In genomic region chr18:6414118-6414722, GRCh38 we compare ENCODE assay signal across 8 cellular contexts. TPM values are rescaled to one million over a fixed set of nuclear protein-coding genes. Genes with fewer than 3 reads are reported as not detected.
A peak's percentile ranks its signal among the peaks of the same experiment; 100 is the strongest.
DNase-seq lines count a peak whose midpoint lies in the region; ATAC-seq and TF ChIP-seq lines count a peak whose summit lies in the region.

No MANE protein-coding gene starts in this region.

- peaks cover 8 to 12% (median 9%) of the 10 kb centered on the region in 3 donors for H3K4me1 Mint-ChIP-seq in IgD-negative memory B cell
- peaks cover 7% of the 10 kb centered on the region for H3K4me1 Mint-ChIP-seq in activated naive CD8-positive, alpha-beta T cell treated with anti-CD3 and anti-CD28 coated beads, Interleukin-2, amount 10 ng/mL, durations not matched to agents 7 days and 5 days

- H3K27me3 Mint-ChIP-seq in IgD-negative memory B cell, result peaks cover 10% of the 10 kb centered on the region
- peaks cover 37% of the 10 kb centered on the region for H3K27me3 Mint-ChIP-seq in activated naive CD8-positive, alpha-beta T cell treated with anti-CD3 and anti-CD28 coated beads, Interleukin-2, amount 10 ng/mL, durations not matched to agents 7 days and 5 days

- H3K36me3 ChIP-seq in GM06990 (ENCODE audit: control insufficient read depth, insufficient read depth, low read length) (no peaks in the 10 kb centered on the region), psoas muscle (ENCODE audit: insufficient read depth in 1 of 2, low read depth in 1 of 2) (no peaks in the 10 kb centered on the region)

- no peaks in the 10 kb centered on the region for H3K36me3 Mint-ChIP-seq in IgD-negative memory B cell
- H3K36me3 Mint-ChIP-seq in activated naive CD8-positive, alpha-beta T cell treated with anti-CD3 and anti-CD28 coated beads, Interleukin-2, amount 10 ng/mL, durations not matched to agents 7 days and 5 days, result no peaks in the 10 kb centered on the region

- H3K27ac Mint-ChIP-seq in IgD-negative memory B cell, result no peak overlapping the region
- H3K27ac Mint-ChIP-seq in activated naive CD8-positive, alpha-beta T cell treated with anti-CD3 and anti-CD28 coated beads, Interleukin-2, amount 10 ng/mL, durations not matched to agents 7 days and 5 days, result no peak overlapping the region

- no peaks in the 10 kb centered on the region for H3K27me3 ChIP-seq in GM06990 (replicated peaks; ENCODE audit: control insufficient read depth, insufficient read depth, low read length)
- H3K27me3 ChIP-seq in psoas muscle (ENCODE audit: insufficient read depth in 3 of 3, low read length in 2 of 3), result peaks cover 0 to 35% (median 0%) of the 10 kb centered on the region in 3 donors

- H3K4me1 ChIP-seq in psoas muscle, result no peaks in the 10 kb centered on the region

- no peak for TF ChIP-seq CTCF in GM06990 (IDR thresholded peaks at IDR 0.05; ENCODE audit: insufficient read depth, low read length, poor library complexity, severe bottlenecking)
- TF ChIP-seq CTCF in psoas muscle (IDR thresholded peaks at IDR 0.05), result no peak

- intact Hi-C loops in psoas muscle (cut with DNase I), result no loop called here

- peak; percentile 83 for ATAC-seq in GM21528 (IDR thresholded peaks at IDR 0.05; ENCODE audit: low FRiP score, unreplicated experiment)
- ATAC-seq in activated naive CD8-positive, alpha-beta T cell treated with anti-CD3 and anti-CD28 coated beads, Interleukin-2, amount 10 ng/mL, durations not matched to agents 7 days and 5 days (ENCODE audit: low read depth), result peak; percentile 86
- ATAC-seq in psoas muscle, result peak; percentile 47 to 81 (median 76)

- POLR2A ChIA-PET in activated naive CD8-positive, alpha-beta T cell treated with anti-CD3 and anti-CD28 coated beads, Interleukin-2, amount 10 ng/mL, durations not matched to agents 7 days and 5 days (lab: Charles Lee), result no interaction called here

- DNase-seq in GM06990 (ENCODE audit: extremely low read depth, insufficient read length), result peak; percentile 80
- DNase-seq in activated naive CD8-positive, alpha-beta T cell treated with anti-CD3 and anti-CD28 coated beads, Interleukin-2, amount 10 ng/mL, durations not matched to agents 7 days and 5 days, result peak; percentile 70
- peak; percentile 30 to 76 for DNase-seq in hippocampal formation (lab: John Stamatoyannopoulos, UW)
- DNase-seq in psoas muscle, result peak; percentile 69 to 76
- DNase-seq in RKO (ENCODE audit: low spot score), result no peak
- DNase-seq in NCI-H187 treated with DMSO at 0.1 percent for 48 hours (lab: John Stamatoyannopoulos, UW), result no peak

- H3K4me3 Mint-ChIP-seq in IgD-negative memory B cell, result peak overlapping the region in 3 of 4 donors; percentile 49 to 76 (median 70)
- H3K4me3 Mint-ChIP-seq in activated naive CD8-positive, alpha-beta T cell treated with anti-CD3 and anti-CD28 coated beads, Interleukin-2, amount 10 ng/mL, durations not matched to agents 7 days and 5 days, result peak overlapping the region; percentile 60

- H3K4me3 ChIP-seq in GM06990 (replicated peaks; ENCODE audit: low read depth, low read length) (peak overlapping the region; percentile 55), psoas muscle (peak overlapping the region; percentile 74)

- H3K9me3 ChIP-seq in psoas muscle, result no peaks in the 10 kb centered on the region

- no peak overlapping the region for H3K27ac ChIP-seq in psoas muscle

- 0 to 2% (median 1%) methylated on average over 23 to 68 of the region's 68 CpGs for WGBS in psoas muscle, 3 donors

- H3K9me3 Mint-ChIP-seq in IgD-negative memory B cell, result peaks cover 0 to 6% (median 2%) of the 10 kb centered on the region in 3 donors
- no peaks in the 10 kb centered on the region for H3K9me3 Mint-ChIP-seq in activated naive CD8-positive, alpha-beta T cell treated with anti-CD3 and anti-CD28 coated beads, Interleukin-2, amount 10 ng/mL, durations not matched to agents 7 days and 5 days

RNA-seq across cellular contexts. Expression of gene L3MBTL4, which starts 0.5 kb away (rescaled TPM):
- polyA plus RNA-seq in IgD-negative memory B cell (0.61 TPM), psoas muscle (under 1 TPM; 0.04 to 0.22 (median 0.09) TPM)
- total RNA-seq in activated naive CD8-positive, alpha-beta T cell treated with anti-CD3 and anti-CD28 coated beads, Interleukin-2, amount 10 ng/mL, durations not matched to agents 7 days and 5 days, result under 1 TPM; 0.08 to 0.09 TPM
- 1 to 10 TPM in 2 of 4 donors, under 1 TPM in 2; 0.20 to 1.3 (median 0.80) TPM for total RNA-seq in psoas muscle

Comparison
In these comparisons a context has a peak if more than half of its experiments do, and no peak if none do; other contexts are left out.
1. DNase-seq: peak in GM06990 (single experiment), activated naive CD8-positive, alpha-beta T cell treated with anti-CD3 and anti-CD28 coated beads, Interleukin-2, amount 10 ng/mL, durations not matched to agents 7 days and 5 days (single experiment), hippocampal formation (2 of 2) and psoas muscle (2 of 2); none in RKO (single experiment) and NCI-H187 treated with DMSO at 0.1 percent for 48 hours (single experiment).
2. Peak in every context shown above with its lines, with median percentiles within 50 percentile points of each other: ATAC-seq.